ENCODE assay signal across 8 cellular contexts in the genomic region with DNA sequence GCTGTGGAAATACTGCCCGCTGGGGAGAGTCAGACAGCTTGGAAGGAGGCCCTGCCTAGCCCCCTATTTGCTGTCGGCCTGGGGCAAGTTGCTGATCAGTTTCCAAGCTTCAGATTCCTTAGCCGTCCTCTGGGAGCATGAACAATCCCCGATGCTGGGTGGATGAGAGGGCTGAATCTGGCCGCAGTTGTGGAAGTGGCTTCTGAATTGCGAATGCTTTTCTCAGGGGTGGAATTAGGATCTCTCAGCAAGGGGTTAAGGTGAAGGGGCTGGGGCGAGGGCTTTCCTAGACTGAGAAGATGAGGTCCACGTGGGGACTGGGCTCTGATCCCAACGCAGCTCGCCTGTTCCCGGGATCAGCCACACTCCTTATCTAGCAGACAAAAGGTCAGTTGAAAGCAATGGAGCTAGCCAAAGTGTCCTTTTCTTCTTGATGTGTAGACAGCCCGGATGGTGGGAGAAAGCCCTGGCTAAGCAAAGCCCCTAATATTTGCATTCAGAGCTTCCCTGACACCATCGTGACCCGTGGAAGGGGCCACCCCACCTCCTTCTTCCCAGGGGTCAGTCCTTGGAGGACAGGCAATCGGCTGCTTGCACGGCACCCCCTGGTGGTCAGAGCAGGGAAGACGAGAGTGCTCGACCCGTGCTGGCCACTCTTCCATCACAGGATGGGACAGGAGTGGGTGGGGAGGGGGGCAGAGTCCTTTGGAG. TPM values are rescaled to one million over a fixed set of nuclear protein-coding genes. Genes with fewer than 3 reads are reported as not detected.
DNase-seq lines count a peak whose midpoint lies in the region; ATAC-seq and TF ChIP-seq lines count a peak whose summit lies in the region.

No MANE protein-coding gene starts in this region.

- peak overlapping the region in 1 of 2 donors; percentile 1 for H3K4me3 ChIP-seq in right atrium auricular region
- H3K4me3 ChIP-seq in rectal smooth muscle tissue (ENCODE audit: low read length) = no peak overlapping the region

- H3K36me3 ChIP-seq in right atrium auricular region = no peaks in the 10 kb centered on the region
- H3K36me3 ChIP-seq in rectal smooth muscle tissue (ENCODE audit: control insufficient read depth, insufficient read depth, low read length) = peaks cover 2% of the 10 kb centered on the region

- H3K27ac ChIP-seq in right atrium auricular region (peak overlapping the region; percentile 66 to 82), rectal smooth muscle tissue (ENCODE audit: low read depth, low read length) (peak overlapping the region; percentile 80)

- peak; percentile 93 to 94 for TF ChIP-seq CTCF in right atrium auricular region (IDR thresholded peaks at IDR 0.05)

- no peaks in the 10 kb centered on the region for H3K27me3 ChIP-seq in right atrium auricular region
- H3K27me3 ChIP-seq in rectal smooth muscle tissue (ENCODE audit: control insufficient read depth, insufficient read depth, low read length) = no peaks in the 10 kb centered on the region

- DNase-seq in NCI-H1105 treated with DMSO at 0.1 percent for 48 hours (lab: John Stamatoyannopoulos, UW) (peak; percentile 14), NCI-H1105 (lab: John Stamatoyannopoulos, UW) (no peak), SK-N-DZ (ENCODE audit: low spot score) (peak; percentile 38), amniotic epithelial cell (ENCODE audit: low read depth) (peak; percentile 35), right atrium auricular region (ENCODE audit: low spot score) (peak; percentile 88), GF-D8 (lab: John Stamatoyannopoulos, UW) (no peak)

- no peaks in the 10 kb centered on the region for H3K9me3 ChIP-seq in right atrium auricular region

- peak; percentile 50 for ATAC-seq in HG03135 (IDR thresholded peaks at IDR 0.05; ENCODE audit: unreplicated experiment)

- H3K4me1 ChIP-seq in right atrium auricular region (peaks cover 0 to 63% of the 10 kb centered on the region in 2 donors), rectal smooth muscle tissue (ENCODE audit: control insufficient read depth, insufficient read depth, low read length) (peaks cover 45% of the 10 kb centered on the region)

- H3K9ac ChIP-seq in rectal smooth muscle tissue (ENCODE audit: low read length) = no peak overlapping the region

RNA-seq across cellular contexts. Expression of a gene that starts 54.9 kb away (rescaled TPM):
- polyA plus RNA-seq in SK-N-DZ (2014; cell fraction: cytosol; rRNA removed) = not detected in 2 replicates
- not detected in 2 replicates for polyA plus RNA-seq in SK-N-DZ (2014; cell fraction: nucleus; rRNA removed)
- 10 to 100 TPM; 22.4 to 38.2 TPM for total RNA-seq in right atrium auricular region

Comparison
In these comparisons a context has a peak if more than half of its experiments do, and no peak if none do; other contexts are left out.
1. DNase-seq: peak in NCI-H1105 treated with DMSO at 0.1 percent for 48 hours (single experiment), SK-N-DZ (single experiment), amniotic epithelial cell (single experiment) and right atrium auricular region (single experiment); none in NCI-H1105 (single experiment) and GF-D8 (single experiment).